ENCODE assay signal across 21 cellular contexts in genomic region chr10:124625831-124626238, GRCh38.
DNase-seq lines count a peak whose midpoint lies in the region; ATAC-seq, FAIRE-seq and TF ChIP-seq lines count a peak whose summit lies in the region.
"Had no signal": no experiment of that assay in that cellular context is flagged by ENCODE, and none has a peak within 500 bp of the region (broad histone marks: within the 10 kb centered on the region; RNA-seq: fewer than 3 reads in every experiment).

No MANE protein-coding gene starts in this region.

- no peak for DNase-seq in keratinocyte (ENCODE audit: low read depth, low spot score)
- no peak for DNase-seq in effector memory CD8-positive, alpha-beta T cell
- no peak for DNase-seq in COLO668 (lab: John Stamatoyannopoulos, UW; ENCODE audit: unreplicated experiment)
- DNase-seq: activated CD4-positive, alpha-beta T cell treated with anti-CD3 and anti-CD28 coated beads for 4 hours; activated gamma-delta T cell; cerebellar nuclear complex; KG1; left lung; NCI-H1105 treated with DMSO at 0.1 percent for 48 hours; NCI-H774; nucleus accumbens; PC-9; retina; SK-N-SH; stimulated activated naive CD8-positive, alpha-beta T cell treated with anti-CD3 and anti-CD28 coated beads, Interleukin-15, Interleukin-2, amounts not matched to agents 100 U/mL and 50 U/mL, for 24 hours had no signal

- H3K36me3 Mint-ChIP-seq in effector memory CD8-positive, alpha-beta T cell (ENCODE audit: insufficient read depth): peaks cover 22% of the 10 kb centered on the region

- H3K4me1 ChIP-seq in KMS-11 (ENCODE audit: low read depth, poor library complexity, severe bottlenecking) (peaks cover 48% of the 10 kb centered on the region), keratinocyte (ENCODE audit: control insufficient read depth, extremely low read depth, insufficient read depth, low read length) (peaks cover 32% of the 10 kb centered on the region)

- H3K27ac Mint-ChIP-seq in effector memory CD8-positive, alpha-beta T cell: peak overlapping the region in 1 of 2 donors; percentile 97

- peaks cover 2% of the 10 kb centered on the region for H3K9me1 ChIP-seq in keratinocyte (ENCODE audit: control insufficient read depth, extremely low read depth, insufficient read depth, low read length)

- H3K4me3 Mint-ChIP-seq in effector memory CD8-positive, alpha-beta T cell: no peak overlapping the region

- dilution Hi-C loops in keratinocyte (cut with MboI; ENCODE audit: extremely low pct_ligation_motif_present, low sequenced_read_pairs): no loop called here

- H3K27me3 ChIP-seq in KMS-11 (ENCODE audit: insufficient read depth, low read depth) (no peaks in the 10 kb centered on the region), keratinocyte (ENCODE audit: control insufficient read depth, extremely low read depth, insufficient read depth, low read length) (no peaks in the 10 kb centered on the region)
- H3K27me3 ChIP-seq: left lung had no signal

- no peaks in the 10 kb centered on the region for H3K9me3 Mint-ChIP-seq in effector memory CD8-positive, alpha-beta T cell

- H2AFZ ChIP-seq in KMS-11 (ENCODE audit: low read depth) (no peak overlapping the region), keratinocyte (ENCODE audit: control insufficient read depth, low read length) (no peak overlapping the region)
- H2AFZ ChIP-seq: PC-9 had no signal

- no peaks in the 10 kb centered on the region for H3K9me3 ChIP-seq in keratinocyte (ENCODE audit: control insufficient read depth, low read depth, low read length)
- H3K9me3 ChIP-seq: left lung, SK-N-SH had no signal

- FAIRE-seq in keratinocyte (lab: Jason Lieb, UNC): no peak
- FAIRE-seq: GM19239 had no signal

- H3K4me3 ChIP-seq in KMS-11 (IDR thresholded peaks at IDR 0.05; ENCODE audit: insufficient read depth, low read depth, low read length): no peak overlapping the region
- H3K4me3 ChIP-seq in keratinocyte (ENCODE audit: control insufficient read depth in 2 of 3, extremely low read depth in 1 of 3, insufficient read depth in 2 of 3, low read depth in 1 of 3, low read length in 3 of 3): no peak overlapping the region
- H3K4me3 ChIP-seq: left lung, PC-9 had no signal

- no peaks in the 10 kb centered on the region for H3K27me3 Mint-ChIP-seq in effector memory CD8-positive, alpha-beta T cell

- no peak overlapping the region; the same call in 1 of the 2 replicates for H3K9ac ChIP-seq in KMS-11
- peak overlapping the region; percentile 22 for H3K9ac ChIP-seq in keratinocyte (ENCODE audit: control insufficient read depth, extremely low read depth, insufficient read depth, low read length)
- H3K9ac ChIP-seq: SK-N-SH had no signal

- TF ChIP-seq CTCF in KMS-11 (conservative IDR thresholded peaks at IDR 0.05; ENCODE audit: low read depth, low read length) (no peak), keratinocyte (optimal IDR thresholded peaks at IDR 0.05 in 1 of 3, IDR thresholded peaks at IDR 0.05 in 1 of 3, conservative IDR thresholded peaks at IDR 0.05 in 1 of 3; ENCODE audit: extremely low read depth in 1 of 3, insufficient read depth in 2 of 3, low read length in 3 of 3) (no peak)

- no peaks in the 10 kb centered on the region; the same call in 1 of the 2 replicates for H3K79me2 ChIP-seq in KMS-11 (ENCODE audit: insufficient read depth, low read depth)
- H3K79me2 ChIP-seq in keratinocyte (ENCODE audit: control insufficient read depth, insufficient read depth, low read length): peaks cover 7% of the 10 kb centered on the region

- H3K27ac ChIP-seq in KMS-11 (peak overlapping the region; percentile 78; the same call in 1 of the 2 replicates), cingulate gyrus (ENCODE audit: low read depth, low read length) (peak overlapping the region; percentile 65), keratinocyte (ENCODE audit: control insufficient read depth, insufficient read depth, low read length) (no peak overlapping the region), temporal lobe (ENCODE audit: low read depth, low read length) (peak overlapping the region; percentile 85)

- H4K20me1 ChIP-seq in KMS-11 (ENCODE audit: insufficient read depth): no peaks in the 10 kb centered on the region
- peaks cover 14% of the 10 kb centered on the region for H4K20me1 ChIP-seq in keratinocyte (ENCODE audit: control insufficient read depth, extremely low read depth, insufficient read depth, low read length)

- H3K4me2 ChIP-seq in KMS-11 (peak overlapping the region; percentile 93), keratinocyte (ENCODE audit: control insufficient read depth, extremely low read depth, insufficient read depth, low read depth, low read length) (no peak overlapping the region)
- H3K4me2 ChIP-seq: SK-N-SH had no signal

- ATAC-seq in effector memory CD8-positive, alpha-beta T cell (replicated peaks): no peak
- no peak for ATAC-seq in GM19035 (IDR thresholded peaks at IDR 0.05; ENCODE audit: unreplicated experiment)
- no peak for ATAC-seq in GM19397 (IDR thresholded peaks at IDR 0.05; ENCODE audit: unreplicated experiment)
- ATAC-seq: left lung had no signal

- H3K36me3 ChIP-seq in KMS-11 (ENCODE audit: insufficient read depth) (no peaks in the 10 kb centered on the region), keratinocyte (ENCODE audit: control insufficient read depth in 2 of 2, extremely low read depth in 1 of 2, insufficient read depth in 2 of 2, low read length in 2 of 2) (peaks cover 0 to 11% of the 10 kb centered on the region in 2 experiments)

- H3K4me1 Mint-ChIP-seq in effector memory CD8-positive, alpha-beta T cell (ENCODE audit: low read depth in 2 of 2): peaks cover 39 to 59% of the 10 kb centered on the region in 2 donors
